In genomic region chr3:95312650-95313049, GRCh38 we compare ENCODE assay signal across 20 cellular contexts.
"Had no signal": no experiment of that assay in that cellular context is flagged by ENCODE, and none has a peak within 500 bp of the region (broad histone marks: within the 10 kb centered on the region; RNA-seq: fewer than 3 reads in every experiment).

No MANE protein-coding gene starts in this region.

- DNase-seq: effector CD4-positive, alpha-beta T cell; endodermal cell; erythroblast; foreskin keratinocyte; kidney glomerular epithelial cell; mesendoderm; naive thymus-derived CD4-positive, alpha-beta T cell; nephron progenitor cell; psoas muscle; stimulated activated CD4-positive, alpha-beta T cell treated with anti-CD3 and anti-CD28 coated beads, Interleukin-2, amount 100 ng/mL, for 24 hours; stimulated activated CD4-positive, alpha-beta T cell treated with anti-CD3 and anti-CD28 coated beads, Interleukin-4, amount 100 ng/mL, for 4 hours; stimulated activated naive B cell treated with anti-CD40 and anti-IgM and Interleukin-4, amounts not matched to agents 10 μg/mL and 1 μg/mL and 100 μg/mL, for 72 hours; stimulated activated naive CD8-positive, alpha-beta T cell treated with anti-CD3 and anti-CD28 coated beads, Interleukin-15, amount 100 ng/mL, for 72 hours; testis; upper lobe of right lung had no signal

- H3K4me3 ChIP-seq: psoas muscle, skin epidermis, testis, tibial nerve, upper lobe of right lung, vagina had no signal

- H3K27me3 ChIP-seq: foreskin keratinocyte, neutrophil, testis, tibial nerve, upper lobe of right lung, vagina had no signal

- H3K4me1 ChIP-seq: foreskin keratinocyte, psoas muscle, testis, tibial nerve, upper lobe of right lung, vagina had no signal

- ATAC-seq: foreskin keratinocyte; naive thymus-derived CD4-positive, alpha-beta T cell; psoas muscle; sciatic nerve; stimulated activated naive B cell treated with anti-CD40 and anti-IgM and Interleukin-4, amounts not matched to agents 10 μg/mL and 1 μg/mL and 100 μg/mL, for 72 hours; stimulated activated naive CD8-positive, alpha-beta T cell treated with anti-CD3 and anti-CD28 coated beads, Interleukin-15, amount 100 ng/mL, for 72 hours; upper lobe of right lung had no signal

- H3K9me3 ChIP-seq: neutrophil, psoas muscle, testis, upper lobe of right lung, vagina had no signal

- H3K27ac ChIP-seq: foreskin keratinocyte, neutrophil, psoas muscle, skin epidermis, testis, tibial nerve, upper lobe of right lung, vagina had no signal

- H3K36me3 ChIP-seq: neutrophil, tibial nerve, upper lobe of right lung, vagina had no signal
